In genomic region chr19:34639491-34640085, GRCh38 we compare ENCODE assay signal across 8 cellular contexts. TPM values are rescaled to one million over a fixed set of nuclear protein-coding genes. Genes with fewer than 3 reads are reported as not detected.
DNase-seq lines count a peak whose midpoint lies in the region; ATAC-seq and TF ChIP-seq lines count a peak whose summit lies in the region.

No MANE protein-coding gene starts in this region.

- H3K36me3 Mint-ChIP-seq in natural killer cell, result no peaks in the 10 kb centered on the region

- no peaks in the 10 kb centered on the region for H3K27me3 ChIP-seq in HAP-1 (ENCODE audit: low read depth)

- H3K4me3 Mint-ChIP-seq in natural killer cell, result no peak overlapping the region

- no peak overlapping the region for H3K27ac Mint-ChIP-seq in natural killer cell

- no peaks in the 10 kb centered on the region for H3K27me3 Mint-ChIP-seq in natural killer cell (ENCODE audit: low read depth in 2 of 2)

- no peaks in the 10 kb centered on the region for H3K9me3 Mint-ChIP-seq in natural killer cell

- intact Hi-C loops in natural killer cell (cut with micrococcal nuclease), result loop anchor here (1.0 kb wide), 1 partner anchor 73 kb away; no protein-coding TSS in a partner anchor

- DNase-seq in AG20443 (ENCODE audit: low spot score), result peak; percentile 50
- peak; percentile 49 to 65 for DNase-seq in HAP-1 (ENCODE audit: low spot score in 2 of 2)
- DNase-seq in NCI-H526 treated with DMSO at 0.1 percent for 48 hours (lab: John Stamatoyannopoulos, UW), result peak; percentile 77
- peak; percentile 29 to 49 for DNase-seq in activated CD4-positive, alpha-beta T cell treated with anti-CD3 and anti-CD28 coated beads, Interleukin-2, amount 50 U/mL, for 48 hours
- DNase-seq in epithelial cell of proximal tubule (ENCODE audit: low read depth), result no peak
- DNase-seq in natural killer cell, result no peak
- peak; percentile 58 for DNase-seq in stromal cell of bone marrow (ENCODE audit: low read depth)
- DNase-seq in GM19238 (ENCODE audit: insufficient read length, low spot score), result no peak

- peak; percentile 64 for TF ChIP-seq CTCF in epithelial cell of proximal tubule (conservative IDR thresholded peaks at IDR 0.05; ENCODE audit: low read depth, low read length)
- TF ChIP-seq CTCF in natural killer cell (IDR thresholded peaks at IDR 0.05), result peak; percentile 81

- no peaks in the 10 kb centered on the region for H3K4me1 Mint-ChIP-seq in natural killer cell

- peaks cover 10% of the 10 kb centered on the region for H3K9me3 ChIP-seq in HAP-1

- H3K4me3 ChIP-seq in HAP-1 (no peak overlapping the region), epithelial cell of proximal tubule (ENCODE audit: low read depth, low read length) (no peak overlapping the region)

- ATAC-seq in natural killer cell, result peak; percentile 55 to 66 (median 64)

- H3K36me3 ChIP-seq in HAP-1 (replicated peaks), result no peaks in the 10 kb centered on the region

- no peaks in the 10 kb centered on the region for H3K4me1 ChIP-seq in HAP-1

- in situ Hi-C loops in HAP-1 (cut with MboI; ENCODE audit: low sequenced_read_pairs), result loop anchor here (5.0 kb wide), 1 partner anchor 73 kb away; no protein-coding TSS in a partner anchor

RNA-seq across cellular contexts. Expression of gene SCGB2B2, which starts 37.4 kb away (rescaled TPM):
- total RNA-seq in epithelial cell of proximal tubule (not detected in 2 replicates), natural killer cell (1 to 10 TPM in 2 of 3 donors, under 1 TPM in 1; 0.52 to 1.3 (median 1.1) TPM)

RNA-seq across cellular contexts. Expression of gene ZNF302, which starts 37.9 kb away (rescaled TPM):
- total RNA-seq in epithelial cell of proximal tubule (5.9 and 10.5 TPM in 2 replicates), natural killer cell (10 to 100 TPM; 13.8 to 23.6 (median 17.8) TPM)

Comparison
In these comparisons a context has a peak if more than half of its experiments do, and no peak if none do; other contexts are left out.
1. DNase-seq: peak in AG20443 (single experiment), HAP-1 (2 of 2), NCI-H526 treated with DMSO at 0.1 percent for 48 hours (single experiment), activated CD4-positive, alpha-beta T cell treated with anti-CD3 and anti-CD28 coated beads, Interleukin-2, amount 50 U/mL, for 48 hours (2 of 2) and stromal cell of bone marrow (single experiment); none in epithelial cell of proximal tubule (single experiment), natural killer cell (single experiment) and GM19238 (single experiment).